ENCODE assay signal across 9 cellular contexts in the genomic region with DNA sequence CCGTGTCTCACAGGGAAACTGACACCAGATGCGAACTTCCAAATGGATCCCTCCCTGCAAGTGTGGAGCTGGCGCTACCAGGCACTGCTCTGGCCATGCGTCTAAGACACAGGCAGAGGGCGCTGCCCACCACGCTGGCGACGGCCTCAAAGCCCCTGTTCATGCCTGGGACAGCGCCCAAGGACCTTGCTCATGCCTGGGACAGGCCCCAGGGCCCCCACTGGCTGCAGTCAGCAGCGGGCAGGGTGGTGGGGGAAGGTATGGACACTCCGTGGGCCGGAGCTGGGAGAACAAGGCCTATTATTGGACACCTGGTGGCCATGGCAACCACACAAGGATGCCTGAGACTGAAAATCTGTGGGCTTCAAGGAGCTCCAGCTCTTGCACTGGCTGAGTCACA. TPM values are rescaled to one million over a fixed set of nuclear protein-coding genes. Genes with fewer than 3 reads are reported as not detected.
DNase-seq lines count a peak whose midpoint lies in the region; ATAC-seq and TF ChIP-seq lines count a peak whose summit lies in the region.
"Had no signal": no experiment of that assay in that cellular context is flagged by ENCODE, and none has a peak within 500 bp of the region (broad histone marks: within the 10 kb centered on the region; RNA-seq: fewer than 3 reads in every experiment).

No MANE protein-coding gene starts in this region.

- H3K4me1 ChIP-seq in adipocyte (ENCODE audit: control insufficient read depth, insufficient read depth, low read length), result peaks cover 9% of the 10 kb centered on the region

- DNase-seq in COR-L47 (lab: John Stamatoyannopoulos, UW) (peak; percentile 56), HEK293T (ENCODE audit: extremely low spot score) (peak; percentile 75), SK-MEL-5 (ENCODE audit: low read depth, low spot score) (peak; percentile 78), adipocyte (ENCODE audit: low read depth) (peak; percentile 83), left cardiac atrium (peak; percentile 70), pulmonary artery endothelial cell (ENCODE audit: low read depth, low spot score) (peak; percentile 36), SW 1271 (lab: John Stamatoyannopoulos, UW) (no peak)

- H3K9ac ChIP-seq in adipocyte (ENCODE audit: low read length), result peak overlapping the region; percentile 19

- CTCF ChIA-PET in HEK293T (lab: Yijun Ruan, JAX), result interaction anchor here (0.6 to 2.3 kb wide), 12 partner anchors 9 to 88 kb away, joined by 3 to 17 read pairs (median 5); a partner anchor contains a TSS

- no peaks in the 10 kb centered on the region for H3K9me3 ChIP-seq in adipocyte (ENCODE audit: control insufficient read depth, low read length)

- no peaks in the 10 kb centered on the region for H3K27me3 ChIP-seq in adipocyte (replicated peaks; ENCODE audit: control insufficient read depth, insufficient read depth, low read length)

- peak; percentile 76 to 77 for ATAC-seq in left cardiac atrium
- ATAC-seq in GM21367 (IDR thresholded peaks at IDR 0.05; ENCODE audit: unreplicated experiment), result no peak

- in situ Hi-C loops in SK-MEL-5 (cut with HindIII; ENCODE audit: low pct_unique_long_range_greater_than_20kb, low sequenced_read_pairs), result no loop called here

- H3K36me3 ChIP-seq in adipocyte (ENCODE audit: control insufficient read depth, insufficient read depth, low read length, severe bottlenecking), result no peaks in the 10 kb centered on the region

- POLR2A ChIA-PET in HEK293T (lab: Yijun Ruan, JAX), result interaction anchor here (0.9 to 2.6 kb wide), 4 partner anchors 29 to 67 kb away, joined by 4 to 30 read pairs (median 5); a partner anchor contains a TSS

- intact Hi-C loops in left cardiac atrium (cut with DNase I), result no loop called here

- no peak overlapping the region for H3K4me3 ChIP-seq in adipocyte (ENCODE audit: low read length)

TF ChIP-seq in HEK293T, 16 proteins besides CTCF, POLR2A, EP300 and RAD21:
- TF ChIP-seq ARNT (IDR thresholded peaks at IDR 0.05) (no peak), FOXK2 (IDR thresholded peaks at IDR 0.05) (no peak), FOXM1 (IDR thresholded peaks at IDR 0.05; ENCODE audit: borderline replicate concordance) (no peak), L3MBTL2 (conservative IDR thresholded peaks at IDR 0.05) (no peak), TARDBP (IDR thresholded peaks at IDR 0.05) (no peak), HDGF (IDR thresholded peaks at IDR 0.05; ENCODE audit: borderline replicate concordance) (no peak), ZNF384 (IDR thresholded peaks at IDR 0.05) (no peak), SUZ12 (IDR thresholded peaks at IDR 0.05) (no peak)
- TF ChIP-seq, protein P1, sequence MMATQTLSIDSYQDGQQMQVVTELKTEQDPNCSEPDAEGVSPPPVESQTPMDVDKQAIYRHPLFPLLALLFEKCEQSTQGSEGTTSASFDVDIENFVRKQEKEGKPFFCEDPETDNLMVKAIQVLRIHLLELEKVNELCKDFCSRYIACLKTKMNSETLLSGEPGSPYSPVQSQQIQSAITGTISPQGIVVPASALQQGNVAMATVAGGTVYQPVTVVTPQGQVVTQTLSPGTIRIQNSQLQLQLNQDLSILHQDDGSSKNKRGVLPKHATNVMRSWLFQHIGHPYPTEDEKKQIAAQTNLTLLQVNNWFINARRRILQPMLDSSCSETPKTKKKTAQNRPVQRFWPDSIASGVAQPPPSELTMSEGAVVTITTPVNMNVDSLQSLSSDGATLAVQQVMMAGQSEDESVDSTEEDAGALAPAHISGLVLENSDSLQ (IDR thresholded peaks at IDR 0.05), result no peak

RNA-seq across cellular contexts. Expression of a gene that starts 8.8 kb away (rescaled TPM):
- total RNA-seq in SK-MEL-5 (2014; rRNA removed; shearing (Covaris generic)), result not detected in 2 replicates
- not detected in 2 replicates for polyA plus RNA-seq in SK-MEL-5 (2015; cell fraction: cytosol; rRNA removed)
- not detected in 2 replicates for polyA plus RNA-seq in SK-MEL-5 (2015; cell fraction: nucleus; rRNA removed)
- total RNA-seq in left cardiac atrium (under 1 TPM in 1 of 2 donors, not detected in 1; 0.27 TPM), pulmonary artery endothelial cell (0.13 TPM in 1 of 2 replicates, not detected in the other)

RNA-seq across cellular contexts. Expression of a gene that starts 19.0 kb away (rescaled TPM):
- total RNA-seq in SK-MEL-5 (2014; rRNA removed; shearing (Covaris generic)), result not detected in 2 replicates
- 0.73 TPM in 1 of 2 replicates, not detected in the other for polyA plus RNA-seq in SK-MEL-5 (2015; cell fraction: cytosol; rRNA removed)
- polyA plus RNA-seq in SK-MEL-5 (2015; cell fraction: nucleus; rRNA removed), result 0.65 TPM in 1 of 2 replicates, not detected in the other
- total RNA-seq in left cardiac atrium (not detected), pulmonary artery endothelial cell (not detected in 2 replicates)
- total RNA-seq: temporal lobe had no signal

RNA-seq across cellular contexts. Expression of a gene that starts 21.9 kb away (rescaled TPM):
- not detected in 2 replicates for total RNA-seq in SK-MEL-5 (2014; rRNA removed; shearing (Covaris generic))
- polyA plus RNA-seq in SK-MEL-5 (2015; cell fraction: cytosol; rRNA removed), result not detected in 2 replicates
- not detected in 2 replicates for polyA plus RNA-seq in SK-MEL-5 (2015; cell fraction: nucleus; rRNA removed)
- total RNA-seq in left cardiac atrium (not detected), pulmonary artery endothelial cell (0.73 TPM in 1 of 2 replicates, not detected in the other)
- total RNA-seq: temporal lobe had no signal

RNA-seq across cellular contexts. Expression of a gene that starts 40.7 kb away (rescaled TPM):
- total RNA-seq in SK-MEL-5 (2014; rRNA removed; shearing (Covaris generic)), result not detected in 2 replicates
- not detected in 2 replicates for polyA plus RNA-seq in SK-MEL-5 (2015; cell fraction: cytosol; rRNA removed)
- polyA plus RNA-seq in SK-MEL-5 (2015; cell fraction: nucleus; rRNA removed), result not detected in 2 replicates
- not detected for total RNA-seq in left cardiac atrium
- not detected in 2 replicates for total RNA-seq in pulmonary artery endothelial cell
- total RNA-seq: temporal lobe had no signal

RNA-seq across cellular contexts. Expression of a gene that starts 44.1 kb away (rescaled TPM):
- 30.3 and 31.8 TPM in 2 replicates for total RNA-seq in SK-MEL-5 (2014; rRNA removed; shearing (Covaris generic))
- polyA plus RNA-seq in SK-MEL-5 (2015; cell fraction: cytosol; rRNA removed), result 64.1 and 71.9 TPM in 2 replicates
- polyA plus RNA-seq in SK-MEL-5 (2015; cell fraction: nucleus; rRNA removed), result 4.5 and 9.3 TPM in 2 replicates
- total RNA-seq in left cardiac atrium, result 10 to 100 TPM; 27.1 to 29.1 TPM
- total RNA-seq in pulmonary artery endothelial cell, result 38.9 and 49.6 TPM in 2 replicates

Comparison
In these comparisons a context has a peak if more than half of its experiments do, and no peak if none do; other contexts are left out.
1. DNase-seq: peak in COR-L47 (single experiment), HEK293T (single experiment), SK-MEL-5 (single experiment), adipocyte (single experiment), left cardiac atrium (single experiment) and pulmonary artery endothelial cell (single experiment); none in SW 1271 (0 of 2).